16 cellular contexts compared by ENCODE assay signal in the genomic region with DNA sequence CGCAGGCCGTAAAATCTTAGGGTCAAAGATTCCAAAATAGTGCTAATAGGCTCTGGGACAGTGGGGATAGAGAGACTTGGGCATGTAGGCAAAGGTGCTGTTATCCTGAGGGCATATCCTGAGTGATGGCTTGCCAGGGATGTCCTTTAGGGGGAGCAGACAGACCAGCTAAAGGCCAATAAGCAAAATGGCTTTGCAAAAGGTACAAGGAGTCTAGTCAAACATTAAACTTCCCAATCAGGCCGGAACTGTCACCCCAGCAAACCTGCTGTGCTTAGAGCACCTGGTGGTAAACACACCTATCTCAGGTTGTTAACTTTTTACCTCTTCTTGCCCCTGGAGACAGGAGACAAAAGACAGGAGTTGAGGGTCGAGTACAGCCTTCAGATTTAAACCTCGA. TPM values are rescaled to one million over a fixed set of nuclear protein-coding genes. Genes with fewer than 3 reads are reported as not detected.
DNase-seq lines count a peak whose midpoint lies in the region; ATAC-seq, FAIRE-seq and TF ChIP-seq lines count a peak whose summit lies in the region.
"Had no signal": no experiment of that assay in that cellular context is flagged by ENCODE, and none has a peak within 500 bp of the region (broad histone marks: within the 10 kb centered on the region; RNA-seq: fewer than 3 reads in every experiment).

No MANE protein-coding gene starts in this region.

- dilution Hi-C loops in keratinocyte (cut with MboI; ENCODE audit: extremely low pct_ligation_motif_present, low sequenced_read_pairs) = no loop called here

- ATAC-seq in K562 (peak; percentile 49; the same call in 1 of the 3 replicates), GM18867 (IDR thresholded peaks at IDR 0.05; ENCODE audit: unreplicated experiment) (no peak)
- no peak for ATAC-seq in activated CD8-positive, alpha-beta memory T cell treated with anti-CD3 and anti-CD28 coated beads, Interleukin-2, amount 10 ng/mL, durations not matched to agents 7 days and 5 days
- ATAC-seq: naive thymus-derived CD8-positive, alpha-beta T cell had no signal

- peak in 1 of 2 experiments; percentile 23; a peak in 2 of 4 replicates for TF ChIP-seq RAD21 in K562 (CRISPR knock-in tag; conservative IDR thresholded peaks at IDR 0.05 in 1 of 2, IDR thresholded peaks at IDR 0.05 in 1 of 2)

- no peaks in the 10 kb centered on the region for H3K4me1 ChIP-seq in K562 (replicated peaks in 1 of 2; ENCODE audit: control insufficient read depth in 2 of 2, insufficient read depth in 2 of 2, low read length in 2 of 2)
- H3K4me1 ChIP-seq in keratinocyte (ENCODE audit: control insufficient read depth, extremely low read depth, insufficient read depth, low read length) = no peaks in the 10 kb centered on the region
- H3K4me1 ChIP-seq in transverse colon = peaks cover 0 to 7% (median 0%) of the 10 kb centered on the region in 4 donors

- peaks cover 0 to 13% of the 10 kb centered on the region in 2 experiments; a peak in 1 of 5 replicates for H3K27me3 ChIP-seq in K562 (ENCODE audit: control insufficient read depth in 2 of 2, insufficient read depth in 2 of 2, low read length in 2 of 2)
- no peaks in the 10 kb centered on the region for H3K27me3 ChIP-seq in keratinocyte (ENCODE audit: control insufficient read depth, extremely low read depth, insufficient read depth, low read length)
- H3K27me3 ChIP-seq in transverse colon = no peaks in the 10 kb centered on the region

- no peak overlapping the region for H3K4me3 Mint-ChIP-seq in activated CD8-positive, alpha-beta memory T cell treated with anti-CD3 and anti-CD28 coated beads, Interleukin-2, amount 10 ng/mL, durations not matched to agents 7 days and 5 days
- H3K4me3 Mint-ChIP-seq: activated CD4-positive, alpha-beta memory T cell treated with anti-CD3 and anti-CD28 coated beads for 36 hours; activated naive CD8-positive, alpha-beta T cell; naive thymus-derived CD8-positive, alpha-beta T cell had no signal

- no peak for FAIRE-seq in K562 (lab: Jason Lieb, UNC)
- no peak for FAIRE-seq in keratinocyte (lab: Jason Lieb, UNC)
- FAIRE-seq: A204.1 had no signal

- no peaks in the 10 kb centered on the region for H3K4me1 Mint-ChIP-seq in activated CD8-positive, alpha-beta memory T cell treated with anti-CD3 and anti-CD28 coated beads, Interleukin-2, amount 10 ng/mL, durations not matched to agents 7 days and 5 days
- H3K4me1 Mint-ChIP-seq: naive thymus-derived CD8-positive, alpha-beta T cell had no signal

- H3K4me2 ChIP-seq in K562 (ENCODE audit: insufficient read depth, low read length) = no peak overlapping the region
- H3K4me2 ChIP-seq in keratinocyte (ENCODE audit: control insufficient read depth, extremely low read depth, insufficient read depth, low read depth, low read length) = no peak overlapping the region
- H3K4me2 ChIP-seq: KMS-11 had no signal

- H3K9ac ChIP-seq in K562 (ENCODE audit: insufficient read depth in 1 of 2, low read depth in 2 of 2, low read length in 2 of 2) (no peak overlapping the region), keratinocyte (ENCODE audit: control insufficient read depth, extremely low read depth, insufficient read depth, low read length) (no peak overlapping the region)
- H3K9ac ChIP-seq: KMS-11 had no signal

- DNase-seq in NCI-H82 (lab: John Stamatoyannopoulos, UW) (peak; percentile 57), NCI-H82 treated with DMSO at 0.1 percent for 48 hours (lab: John Stamatoyannopoulos, UW; ENCODE audit: unreplicated experiment) (no peak), K562 (ENCODE audit: extremely low read depth in 1 of 4, low spot score in 3 of 4) (peak in 1 of 4 experiments; percentile 10), keratinocyte (ENCODE audit: low read depth, low spot score) (no peak), transverse colon (no peak), posterior vena cava (ENCODE audit: low spot score) (no peak)
- no peak for DNase-seq in activated CD8-positive, alpha-beta memory T cell treated with anti-CD3 and anti-CD28 coated beads, Interleukin-2, amount 10 ng/mL, durations not matched to agents 7 days and 5 days
- DNase-seq: activated CD4-positive, alpha-beta memory T cell treated with anti-CD3 and anti-CD28 coated beads for 36 hours; hippocampal formation; naive thymus-derived CD8-positive, alpha-beta T cell; NCI-H510A had no signal

- in situ Hi-C loops in K562 (cut with MboI) = no loop called here
- in situ Hi-C loops in transverse colon (cut with MboI; ENCODE audit: low pct_ligation_motif_present in 1 of 4, low pct_unique_long_range_greater_than_20kb in 1 of 4, low sequenced_read_pairs in 3 of 4) = no loop called here

- H3K79me2 ChIP-seq in K562 (ENCODE audit: control insufficient read depth, insufficient read depth, low read length) (no peaks in the 10 kb centered on the region), keratinocyte (ENCODE audit: control insufficient read depth, insufficient read depth, low read length) (no peaks in the 10 kb centered on the region)

- H4K20me1 ChIP-seq in K562 (replicated peaks; ENCODE audit: control insufficient read depth, insufficient read depth, low read length) (no peaks in the 10 kb centered on the region), keratinocyte (ENCODE audit: control insufficient read depth, extremely low read depth, insufficient read depth, low read length) (no peaks in the 10 kb centered on the region)

- BruUV-seq in K562 (replicated peaks; lab: Mats Ljungman, UMichigan) = no TSS peak

- no peaks in the 10 kb centered on the region for H3K9me3 Mint-ChIP-seq in activated CD8-positive, alpha-beta memory T cell treated with anti-CD3 and anti-CD28 coated beads, Interleukin-2, amount 10 ng/mL, durations not matched to agents 7 days and 5 days (ENCODE audit: low read depth)
- H3K9me3 Mint-ChIP-seq: activated CD4-positive, alpha-beta memory T cell treated with anti-CD3 and anti-CD28 coated beads for 36 hours; naive thymus-derived CD8-positive, alpha-beta T cell had no signal

- H3K36me3 Mint-ChIP-seq in activated CD8-positive, alpha-beta memory T cell treated with anti-CD3 and anti-CD28 coated beads, Interleukin-2, amount 10 ng/mL, durations not matched to agents 7 days and 5 days = no peaks in the 10 kb centered on the region
- H3K36me3 Mint-ChIP-seq: activated CD4-positive, alpha-beta memory T cell treated with anti-CD3 and anti-CD28 coated beads for 36 hours; activated naive CD8-positive, alpha-beta T cell; naive thymus-derived CD8-positive, alpha-beta T cell had no signal

- H3K36me3 ChIP-seq in K562 (ENCODE audit: control insufficient read depth, insufficient read depth, low read length) (no peaks in the 10 kb centered on the region), keratinocyte (ENCODE audit: control insufficient read depth in 2 of 2, extremely low read depth in 1 of 2, insufficient read depth in 2 of 2, low read length in 2 of 2) (no peaks in the 10 kb centered on the region), transverse colon (no peaks in the 10 kb centered on the region)

- CTCF ChIA-PET in K562 (lab: Yijun Ruan, JAX; ENCODE audit: low intra/inter-chr PET ratio) = interaction anchor here (1.0 kb wide), 1 partner anchor 254 kb away, joined by 4 read pairs; no protein-coding TSS in a partner anchor
- CTCF ChIA-PET in activated CD8-positive, alpha-beta memory T cell treated with anti-CD3 and anti-CD28 coated beads, Interleukin-2, amount 10 ng/mL, durations not matched to agents 7 days and 5 days (lab: Charles Lee) = no interaction called here

- intact Hi-C loops in K562 (cut with micrococcal nuclease) (loop anchor here (5.0 kb wide), 1 partner anchor 114 kb away; no protein-coding TSS in a partner anchor), transverse colon (cut with DNase I; ENCODE audit: low total_unique reads) (no loop called here), posterior vena cava (cut with DNase I) (no loop called here)

- WGBS in K562 (ENCODE audit: insufficient coverage, low coverage, missing lambda C conversion rate) = 0% methylated on average over 5 of the region's 5 CpGs
- WGBS in transverse colon (ENCODE audit: low coverage in 1 of 2), 2 donors = 41 to 52% methylated on average over 2 to 5 of the region's 5 CpGs

- H3K9me1 ChIP-seq in K562 (ENCODE audit: control insufficient read depth, insufficient read depth, low read length) (no peaks in the 10 kb centered on the region), keratinocyte (ENCODE audit: control insufficient read depth, extremely low read depth, insufficient read depth, low read length) (no peaks in the 10 kb centered on the region)

- H3K9me3 ChIP-seq in K562 (replicated peaks; ENCODE audit: control insufficient read depth, insufficient read depth, low read depth, low read length) (no peaks in the 10 kb centered on the region), keratinocyte (ENCODE audit: control insufficient read depth, low read depth, low read length) (no peaks in the 10 kb centered on the region), transverse colon (no peaks in the 10 kb centered on the region)

- H3K27ac ChIP-seq in K562 (ENCODE audit: extremely low read depth, low read depth, low read length) = no peak overlapping the region
- H3K27ac ChIP-seq in keratinocyte (ENCODE audit: control insufficient read depth, insufficient read depth, low read length) = no peak overlapping the region
- H3K27ac ChIP-seq in transverse colon = no peak overlapping the region
- H3K27ac ChIP-seq: KMS-11 had no signal

- H3K27ac Mint-ChIP-seq in activated CD8-positive, alpha-beta memory T cell treated with anti-CD3 and anti-CD28 coated beads, Interleukin-2, amount 10 ng/mL, durations not matched to agents 7 days and 5 days = no peak overlapping the region
- H3K27ac Mint-ChIP-seq: activated CD4-positive, alpha-beta memory T cell treated with anti-CD3 and anti-CD28 coated beads for 36 hours; activated naive CD8-positive, alpha-beta T cell; naive thymus-derived CD8-positive, alpha-beta T cell had no signal

- TF ChIP-seq POLR2A in K562 (conservative IDR thresholded peaks at IDR 0.05) = no peak
- TF ChIP-seq POLR2A in transverse colon (IDR thresholded peaks at IDR 0.05) = no peak

- TF ChIP-seq EP300 in K562 (IDR thresholded peaks at IDR 0.05; ENCODE audit: low read length) (no peak), transverse colon (IDR thresholded peaks at IDR 0.05; ENCODE audit: low read depth) (no peak)

- H2AFZ ChIP-seq in K562 (ENCODE audit: low read depth, low read length) (no peak overlapping the region), keratinocyte (ENCODE audit: control insufficient read depth, low read length) (no peak overlapping the region)

- peak; percentile 27 to 44 (median 32); a peak in 3 of 6 replicates for TF ChIP-seq CTCF in K562 (IDR thresholded peaks at IDR 0.05 in 2 of 3, conservative IDR thresholded peaks at IDR 0.05 in 1 of 3; ENCODE audit: insufficient read depth in 2 of 3, low read depth in 1 of 3, low read length in 3 of 3)
- peak; percentile 23 to 53 (median 39) for TF ChIP-seq CTCF in keratinocyte (optimal IDR thresholded peaks at IDR 0.05 in 1 of 3, IDR thresholded peaks at IDR 0.05 in 1 of 3, conservative IDR thresholded peaks at IDR 0.05 in 1 of 3; ENCODE audit: extremely low read depth in 1 of 3, insufficient read depth in 2 of 3, low read length in 3 of 3)
- TF ChIP-seq CTCF in transverse colon (IDR thresholded peaks at IDR 0.05) = peak in 4 of 5 experiments; percentile 14 to 24 (median 23)

- H3K4me3 ChIP-seq in K562 (no peak overlapping the region), keratinocyte (ENCODE audit: control insufficient read depth in 2 of 3, extremely low read depth in 1 of 3, insufficient read depth in 2 of 3, low read depth in 1 of 3, low read length in 3 of 3) (no peak overlapping the region), transverse colon (no peak overlapping the region)

- peaks cover 5% of the 10 kb centered on the region for H3K27me3 Mint-ChIP-seq in activated CD8-positive, alpha-beta memory T cell treated with anti-CD3 and anti-CD28 coated beads, Interleukin-2, amount 10 ng/mL, durations not matched to agents 7 days and 5 days

- POLR2A ChIA-PET in K562 (lab: Yijun Ruan, JAX) = interaction anchor here (0.6 to 0.7 kb wide), 2 partner anchors 12 to 30 kb away, joined by 3 read pairs; no protein-coding TSS in a partner anchor

RNA-seq across cellular contexts. Expression of a gene that starts 49.1 kb away (rescaled TPM):
- total RNA-seq in K562 (2011; cell fraction: chromatin; rRNA removed; ENCODE audit: low replicate concordance) = not detected in 2 replicates
- not detected in 2 replicates for total RNA-seq in K562 (2011; cell fraction: nucleolus; rRNA removed)
- total RNA-seq in K562 (2011; cell fraction: nucleoplasm; rRNA removed) = not detected in 2 replicates
- total RNA-seq in K562 (2014; rRNA removed) (not detected in 2 replicates), K562 (2014; rRNA removed; fragmentation: Illumina TruSeq; extraction: Trizol) (not detected in 2 replicates), K562 (2015; rRNA removed; fragmentation: Illumina TruSeq; extraction: Trizol) (not detected in 2 replicates), K562 (2021) (not detected in 2 replicates), transverse colon (under 1 TPM in 3 of 4 donors, not detected in 1; 0.27 to 0.48 (median 0.37) TPM), posterior vena cava (10 to 100 TPM; 10.5 to 16.4 TPM)
- polyA plus RNA-seq in K562 (2011; rRNA removed) (not detected in 2 replicates), K562 (2014; fragmentation: Illumina TruSeq; extraction: Trizol) (not detected in 2 replicates), K562 (2014; fragmentation: Nextera tagmentation; extraction: Ambion mirVana) (not detected), K562 (2014; rRNA removed) (not detected in 2 replicates), keratinocyte (0.13 to 0.35 TPM (median 0.16 TPM) in 3 replicates)
- polyA plus RNA-seq in K562 (2011; cell fraction: cytosol; rRNA removed) = not detected in 2 replicates
- not detected in 2 replicates for polyA plus RNA-seq in K562 (2011; cell fraction: nucleus; rRNA removed)
- not detected in 2 replicates for polyA plus RNA-seq in K562 (2012)
- polyA minus RNA-seq in K562 (2011; rRNA and poly(A)+ RNA removed) = not detected in 2 replicates
- not detected in 2 replicates for polyA minus RNA-seq in K562 (2011; cell fraction: cytosol; rRNA and poly(A)+ RNA removed)
- not detected in 2 replicates for polyA minus RNA-seq in K562 (2011; cell fraction: nucleus; rRNA and poly(A)+ RNA removed)
- 0.70 TPM for polyA plus RNA-seq in keratinocyte (2011; ENCODE audit: low read depth)
- polyA plus RNA-seq in keratinocyte (2011; cell fraction: cytosol; rRNA removed) = 0.21 and 0.26 TPM in 2 replicates
- 1.2 and 1.6 TPM in 2 replicates for polyA plus RNA-seq in keratinocyte (2011; cell fraction: nucleus; rRNA removed)
- polyA plus RNA-seq in keratinocyte (2012; ENCODE audit: low replicate concordance) = 0.49 and 0.62 TPM in 2 replicates
- 0.45 to 0.59 TPM (median 0.49 TPM) in 3 replicates for polyA minus RNA-seq in keratinocyte
- 1.5 TPM for polyA minus RNA-seq in keratinocyte (2011; cell fraction: cytosol; rRNA and poly(A)+ RNA removed)
- 1.2 and 1.4 TPM in 2 replicates for polyA minus RNA-seq in keratinocyte (2011; cell fraction: nucleus; rRNA and poly(A)+ RNA removed)
- total RNA-seq in activated CD8-positive, alpha-beta memory T cell treated with anti-CD3 and anti-CD28 coated beads, Interleukin-2, amount 10 ng/mL, durations not matched to agents 7 days and 5 days = not detected
- total RNA-seq: activated CD4-positive, alpha-beta memory T cell treated with anti-CD3 and anti-CD28 coated beads for 36 hours; G401; naive thymus-derived CD8-positive, alpha-beta T cell had no signal
- polyA plus RNA-seq: naive thymus-derived CD8-positive, alpha-beta T cell had no signal

Comparison
In these comparisons a context has a peak if more than half of its experiments do, and no peak if none do; other contexts are left out.
1. RNA of a gene that starts 49.1 kb away (total RNA-seq): 10.5 to 16.4 TPM in posterior vena cava; 0.27 to 0.48 TPM in transverse colon, not detected in K562 and not detected in activated CD8-positive, alpha-beta memory T cell treated with anti-CD3 and anti-CD28 coated beads, Interleukin-2, amount 10 ng/mL, durations not matched to agents 7 days and 5 days; every median in the first group is over 4 times any median in the second.
2. Peak in every context shown above with its lines, with median percentiles within 50 percentile points of each other: CTCF ChIP-seq.